ENCODE assay signal across 8 cellular contexts in genomic region chr2:241035818-241036396, GRCh38. TPM values are rescaled to one million over a fixed set of nuclear protein-coding genes. Genes with fewer than 3 reads are reported as not detected.
DNase-seq lines count a peak whose midpoint lies in the region; ATAC-seq and TF ChIP-seq lines count a peak whose summit lies in the region.

No MANE protein-coding gene starts in this region.

- peak overlapping the region in 1 of 4 donors; percentile 11 for H3K4me3 ChIP-seq in gastrocnemius medialis

- H3K36me3 ChIP-seq in ES-I3 (ENCODE audit: insufficient read depth, low read length) (no peaks in the 10 kb centered on the region), gastrocnemius medialis (peaks cover 0 to 60% of the 10 kb centered on the region in 2 donors)

- in situ Hi-C loops in gastrocnemius medialis (cut with MboI; ENCODE audit: low sequenced_read_pairs in 4 of 4): no loop called here

- intact Hi-C loops in gastrocnemius medialis (cut with DNase I; ENCODE audit: low total_unique reads): no loop called here

- no peak for TF ChIP-seq CTCF in gastrocnemius medialis (IDR thresholded peaks at IDR 0.05 in 4 of 5, conservative IDR thresholded peaks at IDR 0.05 in 1 of 5)

- H3K9me3 ChIP-seq in ES-I3 (ENCODE audit: control insufficient read depth, insufficient read depth, low read length): no peaks in the 10 kb centered on the region
- H3K9me3 ChIP-seq in gastrocnemius medialis: no peaks in the 10 kb centered on the region

- peak; percentile 10 for ATAC-seq in HG02759 (IDR thresholded peaks at IDR 0.05; ENCODE audit: unreplicated experiment)
- no peak for ATAC-seq in gastrocnemius medialis
- ATAC-seq in HG02763 (IDR thresholded peaks at IDR 0.05; ENCODE audit: unreplicated experiment): no peak

- no peak overlapping the region for H3K27ac ChIP-seq in gastrocnemius medialis

- no peaks in the 10 kb centered on the region for H3K27me3 ChIP-seq in gastrocnemius medialis

- H3K9ac ChIP-seq in ES-I3 (ENCODE audit: low read depth, low read length): peak overlapping the region; percentile 26; the same call in 1 of the 2 replicates

- peak; percentile 60 for DNase-seq in activated CD8-positive, alpha-beta memory T cell treated with anti-CD3 and anti-CD28 coated beads, Interleukin-2, amount 50 U/mL, for 4 hours
- DNase-seq in iPS-NIHi7 (ENCODE audit: extremely low spot score): peak; percentile 56
- no peak for DNase-seq in NCI-H526 treated with DMSO at 0.1 percent for 48 hours (lab: John Stamatoyannopoulos, UW)
- DNase-seq in NK-92 treated with Interleukin-12 subunit alpha and Interleukin-12 subunit beta, amount 100 ng/mL, for 24 hours (lab: John Stamatoyannopoulos, UW): no peak
- no peak for DNase-seq in gastrocnemius medialis

- TF ChIP-seq POLR2A in gastrocnemius medialis (IDR thresholded peaks at IDR 0.05): no peak

- H3K4me1 ChIP-seq in ES-I3 (ENCODE audit: insufficient read depth, low read length) (no peaks in the 10 kb centered on the region), gastrocnemius medialis (no peaks in the 10 kb centered on the region)

RNA-seq across cellular contexts. Expression of gene SNED1, which starts 37.5 kb away (rescaled TPM):
- 10 to 100 TPM; 16.4 to 56.2 (median 43.5) TPM for total RNA-seq in gastrocnemius medialis

Comparison
In these comparisons a context has a peak if more than half of its experiments do, and no peak if none do; other contexts are left out.
1. DNase-seq: peak in activated CD8-positive, alpha-beta memory T cell treated with anti-CD3 and anti-CD28 coated beads, Interleukin-2, amount 50 U/mL, for 4 hours (single experiment) and iPS-NIHi7 (single experiment); none in NCI-H526 treated with DMSO at 0.1 percent for 48 hours (single experiment), NK-92 treated with Interleukin-12 subunit alpha and Interleukin-12 subunit beta, amount 100 ng/mL, for 24 hours (single experiment) and gastrocnemius medialis (0 of 2).